8 cellular contexts compared by ENCODE assay signal in genomic region chr2:24919100-24919976, GRCh38. TPM values are rescaled to one million over a fixed set of nuclear protein-coding genes. Genes with fewer than 3 reads are reported as not detected.
A peak's percentile ranks its signal among the peaks of the same experiment; 100 is the strongest.
DNase-seq lines count a peak whose midpoint lies in the region; ATAC-seq and TF ChIP-seq lines count a peak whose summit lies in the region.

No MANE protein-coding gene starts in this region.

- H3K27ac ChIP-seq in ascending aorta = peak overlapping the region; percentile 42 to 60

- DNase-seq in AG09309 (ENCODE audit: low read depth) (no peak), ascending aorta (ENCODE audit: low spot score in 2 of 2) (no peak), NCI-H774 (lab: John Stamatoyannopoulos, UW) (no peak)
- peak; percentile 34 to 39 for DNase-seq in stimulated activated CD4-positive, alpha-beta T cell treated with anti-CD3 and anti-CD28 coated beads, Interleukin-1b, Interleukin-23, amount 100 ng/mL, for 4 hours (ENCODE audit: low read depth in 2 of 2)

- TF ChIP-seq CTCF in AG09309 (IDR thresholded peaks at IDR 0.05; ENCODE audit: control insufficient read depth, insufficient read depth, low read depth, low read length, missing control alignments) (no peak), ascending aorta (IDR thresholded peaks at IDR 0.05) (no peak)

- peaks cover 0 to 5% of the 10 kb centered on the region in 2 donors for H3K4me1 ChIP-seq in ascending aorta

- ATAC-seq in GM19035 (IDR thresholded peaks at IDR 0.05; ENCODE audit: unreplicated experiment) (peak; percentile 17), HG03354 (IDR thresholded peaks at IDR 0.05; ENCODE audit: poor library complexity, severe bottlenecking, unreplicated experiment) (peak; percentile 31), SK-N-SH treated with all-trans-retinoic acid at 6 μM for 48 hours (peak; percentile 28)

- H3K9me3 ChIP-seq in ascending aorta (no peaks in the 10 kb centered on the region), iPS-18c (ENCODE audit: control insufficient read depth, insufficient read depth, low read length) (no peaks in the 10 kb centered on the region)

- intact Hi-C loops in ascending aorta (cut with DNase I) = no loop called here

- no peaks in the 10 kb centered on the region for H3K27me3 ChIP-seq in ascending aorta

- peak overlapping the region; percentile 52 for H3K4me3 ChIP-seq in AG09309 (ENCODE audit: control insufficient read depth, low read depth, low read length)
- H3K4me3 ChIP-seq in ascending aorta = peak overlapping the region; percentile 72 to 93
- H3K4me3 ChIP-seq in iPS-18c (ENCODE audit: insufficient read depth, low read depth, low read length) = peak overlapping the region; percentile 51

- no peaks in the 10 kb centered on the region for H3K36me3 ChIP-seq in ascending aorta

TF ChIP-seq in SK-N-SH treated with all-trans-retinoic acid at 6 μM for 48 hours, 23 proteins besides CTCF, POLR2A, EP300 and RAD21:
- TF ChIP-seq GLIS3 (CRISPR knock-in tag; IDR thresholded peaks at IDR 0.05) (no peak), TOX (CRISPR knock-in tag; IDR thresholded peaks at IDR 0.05; ENCODE audit: borderline replicate concordance) (no peak), TSHZ2 (CRISPR knock-in tag; IDR thresholded peaks at IDR 0.05) (peak; percentile 42; the same call in 1 of the 2 replicates)

RNA-seq across cellular contexts. Expression of gene ADCY3, which starts 0.7 kb away (rescaled TPM):
- total RNA-seq in ascending aorta = 140 TPM

RNA-seq across cellular contexts. Expression of gene DNAJC27, which starts 52.4 kb away (rescaled TPM):
- 3.6 TPM for total RNA-seq in ascending aorta

Comparison
In these comparisons a context has a peak if more than half of its experiments do, and no peak if none do; other contexts are left out.
1. DNase-seq: peak in stimulated activated CD4-positive, alpha-beta T cell treated with anti-CD3 and anti-CD28 coated beads, Interleukin-1b, Interleukin-23, amount 100 ng/mL, for 4 hours (2 of 2); none in AG09309 (single experiment), ascending aorta (0 of 2) and NCI-H774 (single experiment).
2. Peak in every context shown above with its lines, with median percentiles within 50 percentile points of each other: H3K4me3 ChIP-seq and ATAC-seq.